8 cellular contexts compared by ENCODE assay signal in the genomic region with DNA sequence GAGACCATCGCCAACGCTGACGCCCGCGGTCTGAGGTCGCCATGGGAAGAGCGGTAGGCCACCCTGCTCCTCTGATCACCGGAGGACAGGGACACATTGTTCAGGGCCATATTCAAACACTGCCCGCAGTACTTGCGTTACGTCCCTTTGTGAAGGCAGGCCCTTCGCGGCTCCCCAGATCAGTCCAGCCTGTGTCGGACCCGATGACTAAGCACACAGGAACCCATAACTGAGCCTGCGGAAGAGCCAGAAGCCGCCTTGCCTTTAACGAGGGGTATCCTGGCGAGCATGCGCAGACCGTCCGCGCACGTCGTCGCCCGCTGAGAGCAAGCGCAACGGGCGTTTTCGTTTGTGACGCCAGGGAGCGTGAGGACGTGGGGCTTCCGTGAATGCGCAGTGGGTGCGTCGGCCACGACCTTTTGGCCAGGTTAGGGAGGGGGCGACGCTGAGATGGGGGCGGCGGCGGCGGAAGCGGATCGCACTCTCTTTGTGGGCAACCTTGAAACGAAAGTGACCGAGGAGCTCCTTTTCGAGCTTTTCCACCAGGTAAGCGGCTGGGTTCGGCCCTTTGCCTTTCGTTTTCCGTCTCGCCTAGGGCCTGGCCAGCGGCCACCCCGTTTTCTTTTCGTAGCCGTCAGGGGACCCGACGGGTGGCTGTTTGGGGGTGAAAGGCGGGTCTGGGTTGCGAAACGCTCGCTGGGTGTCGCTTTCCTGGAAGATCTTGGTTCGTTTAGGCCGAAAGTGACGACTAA. TPM values are rescaled to one million over a fixed set of nuclear protein-coding genes. Genes with fewer than 3 reads are reported as not detected.
DNase-seq lines count a peak whose midpoint lies in the region; ATAC-seq and TF ChIP-seq lines count a peak whose summit lies in the region.

Gene C11orf71 (minus strand): TSS at position 290 of the 752 bp plus-strand sequence. CDS start 180 bp downstream, at position 110.
Gene RBM7 (plus strand): TSS at position 445 of the 752 bp plus-strand sequence. CDS start 6 bp downstream, at position 451.

- TF ChIP-seq CTCF in GM12875 (IDR thresholded peaks at IDR 0.05; ENCODE audit: borderline replicate concordance, insufficient read depth, low read depth, low read length) (no peak), upper lobe of right lung (IDR thresholded peaks at IDR 0.05) (no peak)

- DNase-seq in NCI-H1436 (lab: John Stamatoyannopoulos, UW) (peak; percentile 96), T follicular helper cell (ENCODE audit: low read depth) (peak; percentile 97), amniotic epithelial cell (ENCODE audit: low read depth) (peak; percentile 98), left cardiac atrium (peak; percentile 100), posterior vena cava (ENCODE audit: low spot score) (peak; percentile 100), upper lobe of right lung (peak; percentile 99)

- H3K27me3 ChIP-seq in upper lobe of right lung = no peaks in the 10 kb centered on the region

- no peaks in the 10 kb centered on the region for H3K9me3 ChIP-seq in upper lobe of right lung

- peaks cover 53% of the 10 kb centered on the region for H3K4me1 ChIP-seq in upper lobe of right lung

- H3K4me3 ChIP-seq in GM12875 (ENCODE audit: low read depth, low read length) (peak within 1 kb of the TSS; percentile 86), upper lobe of right lung (peak within 1 kb of the TSS; percentile 80)

- H3K36me3 ChIP-seq in upper lobe of right lung = peaks cover 4% of the 10 kb centered on the region

- H3K27ac ChIP-seq in upper lobe of right lung = peak within 1 kb of the TSS; percentile 97

- ATAC-seq in HG02798 (IDR thresholded peaks at IDR 0.05; ENCODE audit: poor library complexity, unreplicated experiment) = peak; percentile 94
- ATAC-seq in left cardiac atrium = peak; percentile 97 to 99
- peak; percentile 97 for ATAC-seq in upper lobe of right lung

- intact Hi-C loops in left cardiac atrium (cut with DNase I) (loop anchor here in 1 of 2 donors (2.0 to 10.0 kb wide), 2 partner anchors 40 to 116 kb away; no protein-coding TSS in a partner anchor), posterior vena cava (cut with DNase I) (no loop called here), upper lobe of right lung (cut with DNase I) (no loop called here)

RNA-seq across cellular contexts. Expression of gene C11orf71, which starts in this region (rescaled TPM):
- total RNA-seq in left cardiac atrium (1 to 10 TPM; 5.6 to 9.9 TPM), posterior vena cava (1 to 10 TPM; 2.4 to 4.1 TPM), upper lobe of right lung (8.1 TPM)

RNA-seq across cellular contexts. Expression of gene RBM7, which starts in this region (rescaled TPM):
- total RNA-seq in left cardiac atrium (10 to 100 TPM; 19.1 to 24.4 TPM), posterior vena cava (10 to 100 TPM; 21.0 to 23.2 TPM), upper lobe of right lung (30.1 TPM)

Comparison
In these comparisons a context has a peak if more than half of its experiments do, and no peak if none do; other contexts are left out.
1. Peak in every context shown above with its lines: DNase-seq, ATAC-seq, H3K4me3 ChIP-seq and H3K27ac ChIP-seq.